Comparison of ENCODE assay signal across 17 cellular contexts in the genomic region with DNA sequence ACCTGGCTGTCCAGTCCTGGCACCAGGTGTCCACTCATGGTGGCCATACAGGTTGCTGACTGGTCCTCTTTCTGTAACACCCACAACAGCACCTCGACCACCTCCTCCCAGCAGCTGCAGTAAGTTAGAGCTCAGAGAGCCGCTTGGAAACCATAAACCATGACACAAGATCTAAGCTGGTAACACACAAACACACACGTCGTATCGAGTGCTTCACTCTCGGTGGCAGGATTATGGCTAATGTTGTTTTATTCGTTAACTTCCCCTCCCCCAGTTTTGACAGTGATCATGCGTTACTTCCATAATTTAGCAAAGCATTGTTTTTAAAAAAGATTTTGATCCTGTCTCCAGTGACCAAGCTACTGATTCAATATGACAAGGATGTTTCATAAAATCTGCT.
"Had no signal": no experiment of that assay in that cellular context is flagged by ENCODE, and none has a peak within 500 bp of the region (broad histone marks: within the 10 kb centered on the region; RNA-seq: fewer than 3 reads in every experiment).

No MANE protein-coding gene starts in this region.

- DNase-seq: activated CD4-positive, alpha-beta T cell treated with anti-CD3 and anti-CD28 coated beads, Interleukin-2, amount 10 ng/mL, durations not matched to agents 7 days and 5 days; activated CD8-positive, alpha-beta memory T cell treated with anti-CD3 and anti-CD28 coated beads, Interleukin-2, amount 50 U/mL, for 4 hours; activated effector memory CD4-positive, alpha-beta T cell treated with Interleukin-2 at 50 U/mL for 16 hours; activated naive CD4-positive, alpha-beta T cell treated with anti-CD3 and anti-CD28 coated beads, Interleukin-2, amount 50 U/mL, for 16 hours; activated T-cell treated with anti-CD3 and anti-CD28 coated beads, Interleukin-2, amount 50 U/mL, for 48 hours; effector memory CD4-positive, alpha-beta T cell; immature natural killer cell; kidney glomerular epithelial cell; left ventricle myocardium superior; nephron progenitor cell; stimulated activated CD4-positive, alpha-beta T cell treated with anti-CD3 and anti-CD28 coated beads, Interleukin-2, amount 100 ng/mL, for 24 hours; uterus had no signal

- H3K27ac ChIP-seq: ascending aorta, esophagus muscularis mucosa, tibial nerve, uterus had no signal

- FAIRE-seq: bronchial epithelial cell, endothelial cell of umbilical vein had no signal
